Comparison of ENCODE assay signal across 38 cellular contexts in the genomic region with DNA sequence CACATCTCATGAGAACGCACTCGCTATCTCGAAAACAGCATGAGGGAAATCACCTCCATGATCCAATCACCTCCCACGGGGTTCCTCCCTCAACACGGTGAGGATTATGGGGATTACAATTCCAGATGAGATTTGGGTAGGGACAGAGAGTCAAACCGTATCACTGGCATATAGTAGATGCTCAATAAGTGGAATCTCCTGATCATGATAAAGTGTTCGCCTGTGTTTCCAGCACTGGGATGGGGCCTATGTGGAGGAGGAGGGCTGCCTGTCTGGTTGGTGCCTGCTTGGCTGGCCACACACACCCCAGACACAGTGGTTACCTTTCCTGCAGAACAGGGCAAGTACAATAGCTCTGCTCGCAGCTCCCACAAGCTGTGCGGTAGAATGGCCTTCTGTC. TPM values are rescaled to one million over a fixed set of nuclear protein-coding genes. Genes with fewer than 3 reads are reported as not detected.
"Had no signal": no experiment of that assay in that cellular context is flagged by ENCODE, and none has a peak within 500 bp of the region (broad histone marks: within the 10 kb centered on the region; RNA-seq: fewer than 3 reads in every experiment).

No MANE protein-coding gene starts in this region.

- DNase-seq: activated B cell treated with CpG ODN at 0.5 μM for 24 hours; activated CD4-positive, alpha-beta memory T cell treated with anti-CD3 and anti-CD28 coated beads for 36 hours; activated CD4-positive, alpha-beta T cell treated with anti-CD3 and anti-CD28 coated beads for 4 hours; activated CD4-positive, alpha-beta T cell treated with anti-CD3 and anti-CD28 coated beads, Interleukin-2, amount 10 ng/mL, durations not matched to agents 24 days and 14 days; activated CD4-positive, alpha-beta T cell treated with anti-CD3 and anti-CD28 coated beads, Interleukin-2, amount 50 U/mL, for 1 hour; activated CD4-positive, alpha-beta T cell treated with anti-CD3 and anti-CD28 coated beads, Interleukin-2, amount 50 U/mL, for 4 hours; activated CD4-positive, CD25-positive, alpha-beta regulatory T cell treated with anti-CD3 and anti-CD28 coated beads, Interleukin-2, amount 50 U/mL, for 72 hours; activated CD8-positive, alpha-beta memory T cell treated with anti-CD3 and anti-CD28 coated beads, Interleukin-2, amount 50 U/mL, for 4 hours; activated CD8-positive, alpha-beta T cell treated with anti-CD3 and anti-CD28 coated beads for 36 hours; activated effector memory CD4-positive, alpha-beta T cell treated with anti-CD3 and anti-CD28 coated beads, Interleukin-2, amount 50 U/mL, for 16 hours; activated gamma-delta T cell treated with Interleukin-2 at 50 U/mL for 16 hours; activated naive CD4-positive, alpha-beta T cell; activated naive CD4-positive, alpha-beta T cell treated with anti-CD3 and anti-CD28 coated beads for 36 hours; activated naive CD8-positive, alpha-beta T cell treated with anti-CD3 and anti-CD28 coated beads, Interleukin-2, amount 10 ng/mL, durations not matched to agents 7 days and 5 days; activated naive CD8-positive, alpha-beta T cell treated with anti-CD3 and anti-CD28 coated beads, Interleukin-2, amount 50 U/mL, for 24 hours; activated T-cell treated with anti-CD3 and anti-CD28 coated beads for 4 hours; activated T-cell treated with anti-CD3 and anti-CD28 coated beads, Interleukin-2, amount 50 U/mL, for 1 hour; activated T-cell treated with anti-CD3 and anti-CD28 coated beads, Interleukin-2, amount 50 U/mL, for 4 hours; activated T-cell treated with anti-CD3 and anti-CD28 coated beads, Interleukin-2, amount 50 U/mL, for 72 hours; amygdala; anterior cingulate cortex; caudate nucleus; cerebellar nuclear complex; T-helper 2 cell; T-helper 9 cell had no signal

- H3K9me3 Mint-ChIP-seq: activated B cell treated with CpG ODN at 0.5 μM for 24 hours; activated CD4-positive, alpha-beta memory T cell treated with anti-CD3 and anti-CD28 coated beads for 36 hours; activated CD4-positive, alpha-beta T cell treated with anti-CD3 and anti-CD28 coated beads, Interleukin-2, amount 10 ng/mL, durations not matched to agents 24 days and 14 days; activated CD8-positive, alpha-beta T cell treated with anti-CD3 and anti-CD28 coated beads for 36 hours; activated naive CD4-positive, alpha-beta T cell treated with anti-CD3 and anti-CD28 coated beads for 36 hours; activated naive CD4-positive, alpha-beta T cell treated with anti-CD3 and anti-CD28 coated beads, Interleukin-2, amount 50 U/mL, for 24 hours; activated naive CD8-positive, alpha-beta T cell treated with anti-CD3 and anti-CD28 coated beads, Interleukin-2, amount 10 ng/mL, durations not matched to agents 7 days and 5 days; activated naive CD8-positive, alpha-beta T cell treated with anti-CD3 and anti-CD28 coated beads, Interleukin-2, amount 50 U/mL, for 24 hours; activated T-cell treated with anti-CD3 and anti-CD28 coated beads, Interleukin-2, amount 50 U/mL, for 4 hours; activated T-cell treated with anti-CD3 and anti-CD28 coated beads, Interleukin-2, amount 50 U/mL, for 72 hours; activated T-helper 1 cell treated with anti-CD3 and anti-CD28 coated beads, Interleukin-12 subunit alpha, Interleukin-12 subunit beta, Interleukin-2, Interleukin-4 antibody, amounts not matched to agents 30 ng/mL and 10 ng/mL and 1 ng/mL, durations not matched to agents 14 hours and 24 hours and 36 hours; activated T-helper 17 cell treated with anti-CD3 and anti-CD28 coated beads, Interleukin-2, amount 50 U/mL, for 72 hours; central memory CD8-positive, alpha-beta T cell; T-helper 1 cell treated with Interleukin-12 subunit alpha and Interleukin-12 subunit beta and Interleukin-4 antibody, amounts not matched to agents 30 μg/mL and 1 μg/mL, for 36 hours; T-helper 2 cell treated with Interferon-gamma antibody and Interleukin-4, amounts not matched to agents 5 μg/mL and 100 μg/mL, for 36 hours had no signal

- H3K4me3 Mint-ChIP-seq: activated B cell treated with CpG ODN at 0.5 μM for 24 hours; activated CD4-positive, alpha-beta memory T cell treated with anti-CD3 and anti-CD28 coated beads for 36 hours; activated CD4-positive, alpha-beta T cell treated with anti-CD3 and anti-CD28 coated beads, Interleukin-2, amount 10 ng/mL, durations not matched to agents 24 days and 14 days; activated CD8-positive, alpha-beta T cell treated with anti-CD3 and anti-CD28 coated beads for 36 hours; activated naive CD4-positive, alpha-beta T cell treated with anti-CD3 and anti-CD28 coated beads for 36 hours; activated naive CD4-positive, alpha-beta T cell treated with anti-CD3 and anti-CD28 coated beads, Interleukin-2, amount 50 U/mL, for 24 hours; activated naive CD8-positive, alpha-beta T cell; activated naive CD8-positive, alpha-beta T cell treated with anti-CD3 and anti-CD28 coated beads, Interleukin-2, amount 10 ng/mL, durations not matched to agents 7 days and 5 days; activated naive CD8-positive, alpha-beta T cell treated with anti-CD3 and anti-CD28 coated beads, Interleukin-2, amount 50 U/mL, for 24 hours; activated T-cell treated with anti-CD3 and anti-CD28 coated beads, Interleukin-2, amount 50 U/mL, for 4 hours; activated T-cell treated with anti-CD3 and anti-CD28 coated beads, Interleukin-2, amount 50 U/mL, for 72 hours; activated T-helper 1 cell treated with anti-CD3 and anti-CD28 coated beads, Interleukin-12 subunit alpha, Interleukin-12 subunit beta, Interleukin-2, Interleukin-4 antibody, amounts not matched to agents 30 ng/mL and 10 ng/mL and 1 ng/mL, durations not matched to agents 14 hours and 24 hours and 36 hours; activated T-helper 17 cell treated with anti-CD3 and anti-CD28 coated beads, Interleukin-2, amount 50 U/mL, for 72 hours; brain; central memory CD8-positive, alpha-beta T cell; T-helper 1 cell treated with Interleukin-12 subunit alpha and Interleukin-12 subunit beta and Interleukin-4 antibody, amounts not matched to agents 30 μg/mL and 1 μg/mL, for 36 hours; T-helper 2 cell treated with Interferon-gamma antibody and Interleukin-4, amounts not matched to agents 5 μg/mL and 100 μg/mL, for 36 hours had no signal

- H3K36me3 Mint-ChIP-seq: activated CD4-positive, alpha-beta memory T cell treated with anti-CD3 and anti-CD28 coated beads for 36 hours; activated naive CD4-positive, alpha-beta T cell treated with anti-CD3 and anti-CD28 coated beads, Interleukin-2, amount 50 U/mL, for 24 hours; activated naive CD8-positive, alpha-beta T cell; activated naive CD8-positive, alpha-beta T cell treated with anti-CD3 and anti-CD28 coated beads, Interleukin-2, amount 10 ng/mL, durations not matched to agents 7 days and 5 days; brain had no signal

- ATAC-seq: activated CD8-positive, alpha-beta T cell treated with anti-CD3 and anti-CD28 coated beads for 36 hours; activated naive CD8-positive, alpha-beta T cell treated with anti-CD3 and anti-CD28 coated beads, Interleukin-2, amount 50 U/mL, for 24 hours; activated T-cell treated with anti-CD3 and anti-CD28 coated beads, Interleukin-2, amount 50 U/mL, for 4 hours; activated T-cell treated with anti-CD3 and anti-CD28 coated beads, Interleukin-2, amount 50 U/mL, for 72 hours; activated T-helper 17 cell treated with anti-CD3 and anti-CD28 coated beads, Interleukin-2, amount 50 U/mL, for 72 hours had no signal

- H3K27ac Mint-ChIP-seq: activated B cell treated with CpG ODN at 0.5 μM for 24 hours; activated CD4-positive, alpha-beta memory T cell treated with anti-CD3 and anti-CD28 coated beads for 36 hours; activated CD4-positive, alpha-beta T cell treated with anti-CD3 and anti-CD28 coated beads, Interleukin-2, amount 10 ng/mL, durations not matched to agents 24 days and 14 days; activated CD8-positive, alpha-beta T cell treated with anti-CD3 and anti-CD28 coated beads for 36 hours; activated naive CD4-positive, alpha-beta T cell treated with anti-CD3 and anti-CD28 coated beads for 36 hours; activated naive CD4-positive, alpha-beta T cell treated with anti-CD3 and anti-CD28 coated beads, Interleukin-2, amount 50 U/mL, for 24 hours; activated naive CD8-positive, alpha-beta T cell; activated naive CD8-positive, alpha-beta T cell treated with anti-CD3 and anti-CD28 coated beads, Interleukin-2, amount 10 ng/mL, durations not matched to agents 7 days and 5 days; activated naive CD8-positive, alpha-beta T cell treated with anti-CD3 and anti-CD28 coated beads, Interleukin-2, amount 50 U/mL, for 24 hours; activated T-cell treated with anti-CD3 and anti-CD28 coated beads, Interleukin-2, amount 50 U/mL, for 72 hours; activated T-helper 1 cell treated with anti-CD3 and anti-CD28 coated beads, Interleukin-12 subunit alpha, Interleukin-12 subunit beta, Interleukin-2, Interleukin-4 antibody, amounts not matched to agents 30 ng/mL and 10 ng/mL and 1 ng/mL, durations not matched to agents 14 hours and 24 hours and 36 hours; activated T-helper 17 cell treated with anti-CD3 and anti-CD28 coated beads, Interleukin-2, amount 50 U/mL, for 72 hours; T-helper 1 cell treated with Interleukin-12 subunit alpha and Interleukin-12 subunit beta and Interleukin-4 antibody, amounts not matched to agents 30 μg/mL and 1 μg/mL, for 36 hours; T-helper 2 cell treated with Interferon-gamma antibody and Interleukin-4, amounts not matched to agents 5 μg/mL and 100 μg/mL, for 36 hours had no signal

- H3K9me3 ChIP-seq: ascending aorta had no signal

- H3K27me3 ChIP-seq: ascending aorta had no signal

- H3K27ac ChIP-seq: ascending aorta, cardiac muscle cell, VCaP had no signal

- H3K27me3 Mint-ChIP-seq: activated CD8-positive, alpha-beta T cell treated with anti-CD3 and anti-CD28 coated beads for 36 hours had no signal

- H3K36me3 ChIP-seq: ascending aorta, cardiac muscle cell had no signal

- FAIRE-seq: bronchial epithelial cell, TTC549 had no signal

- H3K4me3 ChIP-seq: ascending aorta, cardiac muscle cell had no signal

- H3K4me1 ChIP-seq: ascending aorta had no signal

- H3K4me1 Mint-ChIP-seq: activated B cell treated with CpG ODN at 0.5 μM for 24 hours; activated CD4-positive, alpha-beta T cell treated with anti-CD3 and anti-CD28 coated beads, Interleukin-2, amount 10 ng/mL, durations not matched to agents 24 days and 14 days; activated naive CD4-positive, alpha-beta T cell treated with anti-CD3 and anti-CD28 coated beads, Interleukin-2, amount 50 U/mL, for 24 hours; activated naive CD8-positive, alpha-beta T cell treated with anti-CD3 and anti-CD28 coated beads, Interleukin-2, amount 10 ng/mL, durations not matched to agents 7 days and 5 days; activated T-helper 17 cell treated with anti-CD3 and anti-CD28 coated beads, Interleukin-2, amount 50 U/mL, for 72 hours; central memory CD8-positive, alpha-beta T cell had no signal

RNA-seq across cellular contexts. Expression of a gene that starts 6.1 kb away (rescaled TPM):
- total RNA-seq: activated CD8-positive, alpha-beta T cell treated with anti-CD3 and anti-CD28 coated beads for 36 hours; ascending aorta; bronchial epithelial cell had no signal
